1 cellular context compared by ENCODE assay signal in the genomic region with DNA sequence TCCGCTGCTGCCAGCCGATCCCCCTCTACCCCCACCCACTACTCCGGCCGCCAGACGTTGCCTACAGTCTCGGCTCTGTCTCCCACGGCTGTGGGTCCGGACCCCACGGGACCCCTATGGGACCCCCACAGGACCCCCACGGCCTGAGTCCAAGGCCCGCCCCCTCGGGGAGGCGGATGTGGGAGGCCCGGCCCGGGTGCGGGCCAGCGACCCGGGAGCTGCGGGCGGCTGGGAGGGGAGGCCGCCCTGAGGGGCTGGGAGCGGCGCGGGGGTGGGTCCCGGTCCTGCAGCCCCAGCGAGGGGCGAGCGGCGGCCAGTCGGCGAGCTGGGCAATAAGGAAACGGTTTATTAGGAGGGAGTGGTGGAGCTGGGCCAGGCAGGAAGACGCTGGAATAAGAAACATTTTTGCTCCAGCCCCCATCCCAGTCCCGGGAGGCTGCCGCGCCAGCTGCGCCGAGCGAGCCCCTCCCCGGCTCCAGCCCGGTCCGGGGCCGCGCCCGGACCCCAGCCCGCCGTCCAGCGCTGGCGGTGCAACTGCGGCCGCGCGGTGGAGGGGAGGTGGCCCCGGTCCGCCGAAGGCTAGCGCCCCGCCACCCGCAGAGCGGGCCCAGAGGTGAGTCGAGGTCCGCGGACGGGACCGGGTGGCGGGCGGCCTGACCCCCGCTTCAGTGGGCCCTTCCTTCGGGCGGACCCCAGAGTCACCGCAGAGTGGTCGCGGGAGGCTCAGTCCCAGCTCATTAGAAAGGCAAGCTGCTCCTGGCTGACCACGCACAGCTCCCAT.
TF ChIP-seq lines count a peak whose summit lies in the region.

A gene (plus strand): TSS at position 422 of the 781 bp plus-strand sequence. CDS start 4,971 bp downstream, outside the sequence.

TF ChIP-seq in IMR-90, 13 proteins besides CTCF, POLR2A, EP300 and RAD21 (continued from another document):
- TF ChIP-seq RCOR1 (IDR thresholded peaks at IDR 0.05; ENCODE audit: insufficient replicate concordance, low read length) (no peak), RFX5 (IDR thresholded peaks at IDR 0.05; ENCODE audit: low read depth, low read length) (no peak), MXI1 (IDR thresholded peaks at IDR 0.05; ENCODE audit: borderline replicate concordance, low read depth, low read length) (no peak), MAZ (IDR thresholded peaks at IDR 0.05; ENCODE audit: borderline replicate concordance, low read depth, low read length) (no peak), SMC3 (IDR thresholded peaks at IDR 0.05; ENCODE audit: low read depth, low read length) (no peak), FOS (IDR thresholded peaks at IDR 0.05; ENCODE audit: low read depth, low read length) (no peak), CEBPB (IDR thresholded peaks at IDR 0.05; ENCODE audit: low read depth, low read length) (no peak), MAFK (IDR thresholded peaks at IDR 0.05; ENCODE audit: low read depth, low read length) (no peak), CHD1 (IDR thresholded peaks at IDR 0.05; ENCODE audit: low read depth, low read length) (no peak), BHLHE40 (IDR thresholded peaks at IDR 0.05; ENCODE audit: low read depth, low read length) (no peak)
- TF ChIP-seq, protein P1, sequence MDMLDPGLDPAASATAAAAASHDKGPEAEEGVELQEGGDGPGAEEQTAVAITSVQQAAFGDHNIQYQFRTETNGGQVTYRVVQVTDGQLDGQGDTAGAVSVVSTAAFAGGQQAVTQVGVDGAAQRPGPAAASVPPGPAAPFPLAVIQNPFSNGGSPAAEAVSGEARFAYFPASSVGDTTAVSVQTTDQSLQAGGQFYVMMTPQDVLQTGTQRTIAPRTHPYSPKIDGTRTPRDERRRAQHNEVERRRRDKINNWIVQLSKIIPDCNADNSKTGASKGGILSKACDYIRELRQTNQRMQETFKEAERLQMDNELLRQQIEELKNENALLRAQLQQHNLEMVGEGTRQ (IDR thresholded peaks at IDR 0.05; ENCODE audit: low read depth, low read length), result no peak
- TF ChIP-seq, protein P2, sequence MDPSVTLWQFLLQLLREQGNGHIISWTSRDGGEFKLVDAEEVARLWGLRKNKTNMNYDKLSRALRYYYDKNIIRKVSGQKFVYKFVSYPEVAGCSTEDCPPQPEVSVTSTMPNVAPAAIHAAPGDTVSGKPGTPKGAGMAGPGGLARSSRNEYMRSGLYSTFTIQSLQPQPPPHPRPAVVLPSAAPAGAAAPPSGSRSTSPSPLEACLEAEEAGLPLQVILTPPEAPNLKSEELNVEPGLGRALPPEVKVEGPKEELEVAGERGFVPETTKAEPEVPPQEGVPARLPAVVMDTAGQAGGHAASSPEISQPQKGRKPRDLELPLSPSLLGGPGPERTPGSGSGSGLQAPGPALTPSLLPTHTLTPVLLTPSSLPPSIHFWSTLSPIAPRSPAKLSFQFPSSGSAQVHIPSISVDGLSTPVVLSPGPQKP (IDR thresholded peaks at IDR 0.05; ENCODE audit: borderline replicate concordance, low read depth, low read length), result no peak
